8 cellular contexts compared by ENCODE assay signal in genomic region chr3:170869645-170870593, GRCh38. TPM values are rescaled to one million over a fixed set of nuclear protein-coding genes. Genes with fewer than 3 reads are reported as not detected.
DNase-seq lines count a peak whose midpoint lies in the region; ATAC-seq lines count a peak whose summit lies in the region.

RPL22L1 (minus strand) TSS chr3:170870195; CDS start chr3:170870167, 28 bp downstream.

- ATAC-seq in GM18502 (IDR thresholded peaks at IDR 0.05; ENCODE audit: poor library complexity, unreplicated experiment): peak; percentile 98
- peak; percentile 95 for ATAC-seq in HG02938 (IDR thresholded peaks at IDR 0.05; ENCODE audit: unreplicated experiment)

- in situ Hi-C loops in SK-MEL-5 (cut with HindIII; ENCODE audit: low pct_unique_long_range_greater_than_20kb, low sequenced_read_pairs): no loop called here

- DNase-seq in SK-MEL-5 (ENCODE audit: low read depth, low spot score): peak; percentile 96
- peak; percentile 99 for DNase-seq in astrocyte of the hippocampus (ENCODE audit: low read depth, low spot score)
- DNase-seq in iPS DF 19.7 (ENCODE audit: low read depth, low spot score): peak; percentile 91
- peak; percentile 84 for DNase-seq in skeletal muscle cell (ENCODE audit: low read depth)
- no peak for DNase-seq in NCI-H345 (lab: John Stamatoyannopoulos, UW)
- DNase-seq in NK-92 (lab: John Stamatoyannopoulos, UW; ENCODE audit: unreplicated experiment): no peak

- H3K4me3 ChIP-seq in skeletal muscle cell (ENCODE audit: low read depth, low read length): peak within 1 kb of the TSS; percentile 97

RNA-seq across cellular contexts. Expression of gene RPL22L1, which starts in this region (rescaled TPM):
- total RNA-seq in SK-MEL-5 (2014; rRNA removed; shearing (Covaris generic)): 232 and 237 TPM in 2 replicates
- 177 and 181 TPM in 2 replicates for polyA plus RNA-seq in SK-MEL-5 (2015; cell fraction: cytosol; rRNA removed)
- polyA plus RNA-seq in SK-MEL-5 (2015; cell fraction: nucleus; rRNA removed): 159 and 174 TPM in 2 replicates

Comparison
In these comparisons a context has a peak if more than half of its experiments do, and no peak if none do; other contexts are left out.
1. DNase-seq: peak in SK-MEL-5 (single experiment), astrocyte of the hippocampus (single experiment), iPS DF 19.7 (single experiment) and skeletal muscle cell (single experiment); none in NCI-H345 (single experiment) and NK-92 (single experiment).